ENCODE assay signal across 1 cellular context in genomic region chr6:33746036-33746600, GRCh38.
TF ChIP-seq lines count a peak whose summit lies in the region.

No MANE protein-coding gene starts in this region.

TF ChIP-seq in liver, 16 proteins besides CTCF, POLR2A, EP300 and RAD21 (continued from another document):
- TF ChIP-seq REST (IDR thresholded peaks at IDR 0.05), result no peak
